1 cellular context compared by ENCODE assay signal in genomic region chr2:154681741-154682140, GRCh38.
TF ChIP-seq lines count a peak whose summit lies in the region.

No MANE protein-coding gene starts in this region.

TF ChIP-seq in GM12878, 131 proteins besides CTCF, POLR2A, EP300 and RAD21 (continued from another document):
- TF ChIP-seq ZNF687 (IDR thresholded peaks at IDR 0.05) (no peak), IKZF2 (IDR thresholded peaks at IDR 0.05) (no peak)
